1 cellular context compared by ENCODE assay signal in the genomic region with DNA sequence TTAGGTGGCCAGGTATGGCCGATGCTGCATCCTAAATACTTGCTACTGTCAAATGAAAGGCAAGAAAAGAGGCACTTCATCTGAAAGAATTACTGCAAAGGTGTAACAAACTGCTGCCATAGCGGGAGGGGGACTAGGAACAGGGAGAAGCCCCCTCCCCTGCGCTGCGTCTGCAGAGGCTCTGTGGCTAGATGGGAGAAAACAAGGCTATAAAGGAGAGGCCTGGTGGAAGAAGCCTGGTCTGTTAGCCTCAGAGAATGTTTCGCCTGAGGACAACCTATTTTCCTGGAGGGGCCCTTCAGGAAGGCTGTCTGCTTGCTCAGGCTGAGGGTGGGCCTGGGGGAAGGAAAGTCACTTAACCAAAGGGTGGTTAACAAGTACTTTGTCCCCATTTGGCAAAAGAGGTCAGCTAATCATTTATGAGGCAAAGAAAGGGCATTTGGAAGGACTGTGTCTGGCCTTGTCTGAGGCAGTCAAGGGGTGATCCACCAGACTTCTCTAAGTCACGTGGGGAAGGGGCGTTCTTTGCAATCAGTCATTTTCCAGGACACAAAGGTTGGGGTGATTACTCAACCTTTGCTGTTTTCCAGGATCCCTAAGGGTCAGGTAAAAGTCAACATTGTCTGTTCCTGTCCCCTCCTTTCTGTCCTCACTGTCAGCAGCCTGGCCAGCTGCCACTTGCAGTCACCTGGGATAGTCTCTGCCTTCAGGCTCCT.
TF ChIP-seq lines count a peak whose summit lies in the region.

No MANE protein-coding gene starts in this region.

TF ChIP-seq in HepG2, 621 proteins besides CTCF, POLR2A, EP300 and RAD21 (continued from another document and continues in another):
- TF ChIP-seq, protein P1, sequence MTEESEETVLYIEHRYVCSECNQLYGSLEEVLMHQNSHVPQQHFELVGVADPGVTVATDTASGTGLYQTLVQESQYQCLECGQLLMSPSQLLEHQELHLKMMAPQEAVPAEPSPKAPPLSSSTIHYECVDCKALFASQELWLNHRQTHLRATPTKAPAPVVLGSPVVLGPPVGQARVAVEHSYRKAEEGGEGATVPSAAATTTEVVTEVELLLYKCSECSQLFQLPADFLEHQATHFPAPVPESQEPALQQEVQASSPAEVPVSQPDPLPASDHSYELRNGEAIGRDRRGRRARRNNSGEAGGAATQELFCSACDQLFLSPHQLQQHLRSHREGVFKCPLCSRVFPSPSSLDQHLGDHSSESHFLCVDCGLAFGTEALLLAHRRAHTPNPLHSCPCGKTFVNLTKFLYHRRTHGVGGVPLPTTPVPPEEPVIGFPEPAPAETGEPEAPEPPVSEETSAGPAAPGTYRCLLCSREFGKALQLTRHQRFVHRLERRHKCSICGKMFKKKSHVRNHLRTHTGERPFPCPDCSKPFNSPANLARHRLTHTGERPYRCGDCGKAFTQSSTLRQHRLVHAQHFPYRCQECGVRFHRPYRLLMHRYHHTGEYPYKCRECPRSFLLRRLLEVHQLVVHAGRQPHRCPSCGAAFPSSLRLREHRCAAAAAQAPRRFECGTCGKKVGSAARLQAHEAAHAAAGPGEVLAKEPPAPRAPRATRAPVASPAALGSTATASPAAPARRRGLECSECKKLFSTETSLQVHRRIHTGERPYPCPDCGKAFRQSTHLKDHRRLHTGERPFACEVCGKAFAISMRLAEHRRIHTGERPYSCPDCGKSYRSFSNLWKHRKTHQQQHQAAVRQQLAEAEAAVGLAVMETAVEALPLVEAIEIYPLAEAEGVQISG (CRISPR knock-in tag; IDR thresholded peaks at IDR 0.05): no peak; the same call in 1 of the 2 replicates
- TF ChIP-seq XBP1 (CRISPR knock-in tag; IDR thresholded peaks at IDR 0.05): no peak
- TF ChIP-seq KAT8 (CRISPR knock-in tag; IDR thresholded peaks at IDR 0.05): no peak
- TF ChIP-seq, protein P2, sequence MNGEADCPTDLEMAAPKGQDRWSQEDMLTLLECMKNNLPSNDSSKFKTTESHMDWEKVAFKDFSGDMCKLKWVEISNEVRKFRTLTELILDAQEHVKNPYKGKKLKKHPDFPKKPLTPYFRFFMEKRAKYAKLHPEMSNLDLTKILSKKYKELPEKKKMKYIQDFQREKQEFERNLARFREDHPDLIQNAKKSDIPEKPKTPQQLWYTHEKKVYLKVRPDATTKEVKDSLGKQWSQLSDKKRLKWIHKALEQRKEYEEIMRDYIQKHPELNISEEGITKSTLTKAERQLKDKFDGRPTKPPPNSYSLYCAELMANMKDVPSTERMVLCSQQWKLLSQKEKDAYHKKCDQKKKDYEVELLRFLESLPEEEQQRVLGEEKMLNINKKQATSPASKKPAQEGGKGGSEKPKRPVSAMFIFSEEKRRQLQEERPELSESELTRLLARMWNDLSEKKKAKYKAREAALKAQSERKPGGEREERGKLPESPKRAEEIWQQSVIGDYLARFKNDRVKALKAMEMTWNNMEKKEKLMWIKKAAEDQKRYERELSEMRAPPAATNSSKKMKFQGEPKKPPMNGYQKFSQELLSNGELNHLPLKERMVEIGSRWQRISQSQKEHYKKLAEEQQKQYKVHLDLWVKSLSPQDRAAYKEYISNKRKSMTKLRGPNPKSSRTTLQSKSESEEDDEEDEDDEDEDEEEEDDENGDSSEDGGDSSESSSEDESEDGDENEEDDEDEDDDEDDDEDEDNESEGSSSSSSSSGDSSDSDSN (CRISPR knock-in tag; IDR thresholded peaks at IDR 0.05): 0 out of 2 replicates have a peak, but pooled peaks have one; percentile 29
- no peak for TF ChIP-seq SRY (CRISPR knock-in tag; IDR thresholded peaks at IDR 0.05)
- TF ChIP-seq, protein P3, sequence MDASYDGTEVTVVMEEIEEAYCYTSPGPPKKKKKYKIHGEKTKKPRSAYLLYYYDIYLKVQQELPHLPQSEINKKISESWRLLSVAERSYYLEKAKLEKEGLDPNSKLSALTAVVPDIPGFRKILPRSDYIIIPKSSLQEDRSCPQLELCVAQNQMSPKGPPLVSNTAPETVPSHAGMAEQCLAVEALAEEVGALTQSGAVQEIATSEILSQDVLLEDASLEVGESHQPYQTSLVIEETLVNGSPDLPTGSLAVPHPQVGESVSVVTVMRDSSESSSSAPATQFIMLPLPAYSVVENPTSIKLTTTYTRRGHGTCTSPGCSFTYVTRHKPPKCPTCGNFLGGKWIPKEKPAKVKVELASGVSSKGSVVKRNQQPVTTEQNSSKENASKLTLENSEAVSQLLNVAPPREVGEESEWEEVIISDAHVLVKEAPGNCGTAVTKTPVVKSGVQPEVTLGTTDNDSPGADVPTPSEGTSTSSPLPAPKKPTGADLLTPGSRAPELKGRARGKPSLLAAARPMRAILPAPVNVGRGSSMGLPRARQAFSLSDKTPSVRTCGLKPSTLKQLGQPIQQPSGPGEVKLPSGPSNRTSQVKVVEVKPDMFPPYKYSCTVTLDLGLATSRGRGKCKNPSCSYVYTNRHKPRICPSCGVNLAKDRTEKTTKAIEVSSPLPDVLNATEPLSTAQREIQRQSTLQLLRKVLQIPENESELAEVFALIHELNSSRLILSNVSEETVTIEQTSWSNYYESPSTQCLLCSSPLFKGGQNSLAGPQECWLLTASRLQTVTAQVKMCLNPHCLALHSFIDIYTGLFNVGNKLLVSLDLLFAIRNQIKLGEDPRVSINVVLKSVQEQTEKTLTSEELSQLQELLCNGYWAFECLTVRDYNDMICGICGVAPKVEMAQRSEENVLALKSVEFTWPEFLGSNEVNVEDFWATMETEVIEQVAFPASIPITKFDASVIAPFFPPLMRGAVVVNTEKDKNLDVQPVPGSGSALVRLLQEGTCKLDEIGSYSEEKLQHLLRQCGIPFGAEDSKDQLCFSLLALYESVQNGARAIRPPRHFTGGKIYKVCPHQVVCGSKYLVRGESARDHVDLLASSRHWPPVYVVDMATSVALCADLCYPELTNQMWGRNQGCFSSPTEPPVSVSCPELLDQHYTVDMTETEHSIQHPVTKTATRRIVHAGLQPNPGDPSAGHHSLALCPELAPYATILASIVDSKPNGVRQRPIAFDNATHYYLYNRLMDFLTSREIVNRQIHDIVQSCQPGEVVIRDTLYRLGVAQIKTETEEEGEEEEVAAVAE (CRISPR knock-in tag; IDR thresholded peaks at IDR 0.05; ENCODE audit: borderline replicate concordance): no peak
- TF ChIP-seq ZNF780A (CRISPR knock-in tag; IDR thresholded peaks at IDR 0.05): no peak
- no peak for TF ChIP-seq TGIF2 (CRISPR knock-in tag; IDR thresholded peaks at IDR 0.05)
- TF ChIP-seq, protein P4, sequence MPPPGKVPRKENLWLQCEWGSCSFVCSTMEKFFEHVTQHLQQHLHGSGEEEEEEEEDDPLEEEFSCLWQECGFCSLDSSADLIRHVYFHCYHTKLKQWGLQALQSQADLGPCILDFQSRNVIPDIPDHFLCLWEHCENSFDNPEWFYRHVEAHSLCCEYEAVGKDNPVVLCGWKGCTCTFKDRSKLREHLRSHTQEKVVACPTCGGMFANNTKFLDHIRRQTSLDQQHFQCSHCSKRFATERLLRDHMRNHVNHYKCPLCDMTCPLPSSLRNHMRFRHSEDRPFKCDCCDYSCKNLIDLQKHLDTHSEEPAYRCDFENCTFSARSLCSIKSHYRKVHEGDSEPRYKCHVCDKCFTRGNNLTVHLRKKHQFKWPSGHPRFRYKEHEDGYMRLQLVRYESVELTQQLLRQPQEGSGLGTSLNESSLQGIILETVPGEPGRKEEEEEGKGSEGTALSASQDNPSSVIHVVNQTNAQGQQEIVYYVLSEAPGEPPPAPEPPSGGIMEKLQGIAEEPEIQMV (CRISPR knock-in tag; IDR thresholded peaks at IDR 0.05; ENCODE audit: low read depth): no peak
- no peak for TF ChIP-seq AKAP8 (CRISPR knock-in tag; IDR thresholded peaks at IDR 0.05)
- TF ChIP-seq ZNF605 (CRISPR knock-in tag; IDR thresholded peaks at IDR 0.05): no peak
- no peak for TF ChIP-seq ZNF781 (CRISPR knock-in tag; IDR thresholded peaks at IDR 0.05; ENCODE audit: borderline replicate concordance, not compliant biosample characterization)
- TF ChIP-seq MAFG (CRISPR knock-in tag; IDR thresholded peaks at IDR 0.05): no peak
- TF ChIP-seq ZNF354B (CRISPR knock-in tag; IDR thresholded peaks at IDR 0.05): no peak
- TF ChIP-seq, protein P5, sequence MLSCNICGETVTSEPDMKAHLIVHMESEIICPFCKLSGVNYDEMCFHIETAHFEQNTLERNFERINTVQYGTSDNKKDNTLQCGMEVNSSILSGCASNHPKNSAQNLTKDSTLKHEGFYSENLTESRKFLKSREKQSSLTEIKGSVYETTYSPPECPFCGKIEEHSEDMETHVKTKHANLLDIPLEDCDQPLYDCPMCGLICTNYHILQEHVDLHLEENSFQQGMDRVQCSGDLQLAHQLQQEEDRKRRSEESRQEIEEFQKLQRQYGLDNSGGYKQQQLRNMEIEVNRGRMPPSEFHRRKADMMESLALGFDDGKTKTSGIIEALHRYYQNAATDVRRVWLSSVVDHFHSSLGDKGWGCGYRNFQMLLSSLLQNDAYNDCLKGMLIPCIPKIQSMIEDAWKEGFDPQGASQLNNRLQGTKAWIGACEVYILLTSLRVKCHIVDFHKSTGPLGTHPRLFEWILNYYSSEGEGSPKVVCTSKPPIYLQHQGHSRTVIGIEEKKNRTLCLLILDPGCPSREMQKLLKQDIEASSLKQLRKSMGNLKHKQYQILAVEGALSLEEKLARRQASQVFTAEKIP (CRISPR knock-in tag; IDR thresholded peaks at IDR 0.05; ENCODE audit: borderline replicate concordance): no peak
- TF ChIP-seq, protein P6, sequence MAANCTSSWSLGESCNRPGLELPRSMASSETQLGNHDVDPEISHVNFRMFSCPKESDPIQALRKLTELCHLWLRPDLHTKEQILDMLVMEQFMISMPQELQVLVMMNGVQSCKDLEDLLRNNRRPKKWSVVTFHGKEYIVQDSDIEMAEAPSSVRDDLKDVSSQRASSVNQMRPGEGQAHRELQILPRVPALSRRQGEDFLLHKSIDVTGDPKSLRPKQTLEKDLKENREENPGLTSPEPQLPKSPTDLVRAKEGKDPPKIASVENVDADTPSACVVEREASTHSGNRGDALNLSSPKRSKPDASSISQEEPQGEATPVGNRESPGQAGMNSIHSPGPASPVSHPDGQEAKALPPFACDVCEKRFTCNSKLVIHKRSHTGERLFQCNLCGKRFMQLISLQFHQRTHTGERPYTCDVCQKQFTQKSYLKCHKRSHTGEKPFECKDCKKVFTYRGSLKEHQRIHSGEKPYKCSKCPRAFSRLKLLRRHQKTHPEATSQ (CRISPR knock-in tag; IDR thresholded peaks at IDR 0.05; ENCODE audit: borderline replicate concordance): peak; percentile 53; the same call in 1 of the 2 replicates
- TF ChIP-seq SMYD3 (CRISPR knock-in tag; IDR thresholded peaks at IDR 0.05): no peak
- TF ChIP-seq, protein P7, sequence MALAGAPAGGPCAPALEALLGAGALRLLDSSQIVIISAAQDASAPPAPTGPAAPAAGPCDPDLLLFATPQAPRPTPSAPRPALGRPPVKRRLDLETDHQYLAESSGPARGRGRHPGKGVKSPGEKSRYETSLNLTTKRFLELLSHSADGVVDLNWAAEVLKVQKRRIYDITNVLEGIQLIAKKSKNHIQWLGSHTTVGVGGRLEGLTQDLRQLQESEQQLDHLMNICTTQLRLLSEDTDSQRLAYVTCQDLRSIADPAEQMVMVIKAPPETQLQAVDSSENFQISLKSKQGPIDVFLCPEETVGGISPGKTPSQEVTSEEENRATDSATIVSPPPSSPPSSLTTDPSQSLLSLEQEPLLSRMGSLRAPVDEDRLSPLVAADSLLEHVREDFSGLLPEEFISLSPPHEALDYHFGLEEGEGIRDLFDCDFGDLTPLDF (CRISPR knock-in tag; IDR thresholded peaks at IDR 0.05): no peak
- no peak for TF ChIP-seq RFXAP (CRISPR knock-in tag; IDR thresholded peaks at IDR 0.05; ENCODE audit: borderline replicate concordance)
- TF ChIP-seq, protein P8, sequence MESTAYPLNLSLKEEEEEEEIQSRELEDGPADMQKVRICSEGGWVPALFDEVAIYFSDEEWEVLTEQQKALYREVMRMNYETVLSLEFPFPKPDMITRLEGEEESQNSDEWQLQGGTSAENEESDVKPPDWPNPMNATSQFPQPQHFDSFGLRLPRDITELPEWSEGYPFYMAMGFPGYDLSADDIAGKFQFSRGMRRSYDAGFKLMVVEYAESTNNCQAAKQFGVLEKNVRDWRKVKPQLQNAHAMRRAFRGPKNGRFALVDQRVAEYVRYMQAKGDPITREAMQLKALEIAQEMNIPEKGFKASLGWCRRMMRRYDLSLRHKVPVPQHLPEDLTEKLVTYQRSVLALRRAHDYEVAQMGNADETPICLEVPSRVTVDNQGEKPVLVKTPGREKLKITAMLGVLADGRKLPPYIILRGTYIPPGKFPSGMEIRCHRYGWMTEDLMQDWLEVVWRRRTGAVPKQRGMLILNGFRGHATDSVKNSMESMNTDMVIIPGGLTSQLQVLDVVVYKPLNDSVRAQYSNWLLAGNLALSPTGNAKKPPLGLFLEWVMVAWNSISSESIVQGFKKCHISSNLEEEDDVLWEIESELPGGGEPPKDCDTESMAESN (CRISPR knock-in tag; conservative IDR thresholded peaks at IDR 0.05): no peak
- TF ChIP-seq ZNF335 (CRISPR knock-in tag; IDR thresholded peaks at IDR 0.05): no peak
- TF ChIP-seq ZKSCAN5 (CRISPR knock-in tag; IDR thresholded peaks at IDR 0.05): no peak
- TF ChIP-seq ZNF792 (CRISPR knock-in tag; IDR thresholded peaks at IDR 0.05): no peak
- no peak for TF ChIP-seq ZNF713 (CRISPR knock-in tag; IDR thresholded peaks at IDR 0.05)
- TF ChIP-seq SALL1 (CRISPR knock-in tag; IDR thresholded peaks at IDR 0.05): peak; percentile 69
- TF ChIP-seq, protein P9, sequence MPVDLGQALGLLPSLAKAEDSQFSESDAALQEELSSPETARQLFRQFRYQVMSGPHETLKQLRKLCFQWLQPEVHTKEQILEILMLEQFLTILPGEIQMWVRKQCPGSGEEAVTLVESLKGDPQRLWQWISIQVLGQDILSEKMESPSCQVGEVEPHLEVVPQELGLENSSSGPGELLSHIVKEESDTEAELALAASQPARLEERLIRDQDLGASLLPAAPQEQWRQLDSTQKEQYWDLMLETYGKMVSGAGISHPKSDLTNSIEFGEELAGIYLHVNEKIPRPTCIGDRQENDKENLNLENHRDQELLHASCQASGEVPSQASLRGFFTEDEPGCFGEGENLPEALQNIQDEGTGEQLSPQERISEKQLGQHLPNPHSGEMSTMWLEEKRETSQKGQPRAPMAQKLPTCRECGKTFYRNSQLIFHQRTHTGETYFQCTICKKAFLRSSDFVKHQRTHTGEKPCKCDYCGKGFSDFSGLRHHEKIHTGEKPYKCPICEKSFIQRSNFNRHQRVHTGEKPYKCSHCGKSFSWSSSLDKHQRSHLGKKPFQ (CRISPR knock-in tag; IDR thresholded peaks at IDR 0.05; ENCODE audit: insufficient replicate concordance): no peak
- TF ChIP-seq, protein P10, sequence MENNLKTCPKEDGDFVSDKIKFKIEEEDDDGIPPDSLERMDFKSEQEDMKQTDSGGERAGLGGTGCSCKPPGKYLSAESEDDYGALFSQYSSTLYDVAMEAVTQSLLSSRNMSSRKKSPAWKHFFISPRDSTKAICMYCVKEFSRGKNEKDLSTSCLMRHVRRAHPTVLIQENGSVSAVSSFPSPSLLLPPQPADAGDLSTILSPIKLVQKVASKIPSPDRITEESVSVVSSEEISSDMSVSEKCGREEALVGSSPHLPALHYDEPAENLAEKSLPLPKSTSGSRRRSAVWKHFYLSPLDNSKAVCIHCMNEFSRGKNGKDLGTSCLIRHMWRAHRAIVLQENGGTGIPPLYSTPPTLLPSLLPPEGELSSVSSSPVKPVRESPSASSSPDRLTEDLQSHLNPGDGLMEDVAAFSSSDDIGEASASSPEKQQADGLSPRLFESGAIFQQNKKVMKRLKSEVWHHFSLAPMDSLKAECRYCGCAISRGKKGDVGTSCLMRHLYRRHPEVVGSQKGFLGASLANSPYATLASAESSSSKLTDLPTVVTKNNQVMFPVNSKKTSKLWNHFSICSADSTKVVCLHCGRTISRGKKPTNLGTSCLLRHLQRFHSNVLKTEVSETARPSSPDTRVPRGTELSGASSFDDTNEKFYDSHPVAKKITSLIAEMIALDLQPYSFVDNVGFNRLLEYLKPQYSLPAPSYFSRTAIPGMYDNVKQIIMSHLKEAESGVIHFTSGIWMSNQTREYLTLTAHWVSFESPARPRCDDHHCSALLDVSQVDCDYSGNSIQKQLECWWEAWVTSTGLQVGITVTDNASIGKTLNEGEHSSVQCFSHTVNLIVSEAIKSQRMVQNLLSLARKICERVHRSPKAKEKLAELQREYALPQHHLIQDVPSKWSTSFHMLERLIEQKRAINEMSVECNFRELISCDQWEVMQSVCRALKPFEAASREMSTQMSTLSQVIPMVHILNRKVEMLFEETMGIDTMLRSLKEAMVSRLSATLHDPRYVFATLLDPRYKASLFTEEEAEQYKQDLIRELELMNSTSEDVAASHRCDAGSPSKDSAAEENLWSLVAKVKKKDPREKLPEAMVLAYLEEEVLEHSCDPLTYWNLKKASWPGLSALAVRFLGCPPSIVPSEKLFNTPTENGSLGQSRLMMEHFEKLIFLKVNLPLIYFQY (CRISPR knock-in tag; IDR thresholded peaks at IDR 0.05; ENCODE audit: borderline replicate concordance): no peak
